Comparison of ENCODE assay signal across 1 cellular context in genomic region chr1:17909634-17910033, GRCh38.
TF ChIP-seq lines count a peak whose summit lies in the region.

No MANE protein-coding gene starts in this region.

TF ChIP-seq in K562, 482 proteins besides CTCF, POLR2A, EP300 and RAD21 (continued from another document):
- TF ChIP-seq TFE3 (CRISPR knock-in tag; IDR thresholded peaks at IDR 0.05): no peak
- no peak for TF ChIP-seq CEBPG (CRISPR knock-in tag; IDR thresholded peaks at IDR 0.05)
- TF ChIP-seq CEBPG (tag; conservative IDR thresholded peaks at IDR 0.05 in 1 of 2, IDR thresholded peaks at IDR 0.05 in 1 of 2): no peak
- no peak for TF ChIP-seq TBP (optimal IDR thresholded peaks at IDR 0.05; ENCODE audit: low read depth, low read length)
- no peak for TF ChIP-seq SIN3B (IDR thresholded peaks at IDR 0.05; ENCODE audit: low read depth)
- TF ChIP-seq KAT7 (CRISPR knock-in tag; IDR thresholded peaks at IDR 0.05; ENCODE audit: borderline replicate concordance): no peak
- TF ChIP-seq ZNF830 (CRISPR knock-in tag; IDR thresholded peaks at IDR 0.05): no peak
